In genomic region chr15:25171856-25172687, GRCh38 we compare ENCODE assay signal across 14 cellular contexts.
DNase-seq lines count a peak whose midpoint lies in the region; ATAC-seq and TF ChIP-seq lines count a peak whose summit lies in the region.
"Had no signal": no experiment of that assay in that cellular context is flagged by ENCODE, and none has a peak within 500 bp of the region (broad histone marks: within the 10 kb centered on the region; RNA-seq: fewer than 3 reads in every experiment).

No MANE protein-coding gene starts in this region.

- H3K4me1 ChIP-seq in esophagus muscularis mucosa, result no peaks in the 10 kb centered on the region
- H3K4me1 ChIP-seq in uterus, result no peaks in the 10 kb centered on the region
- H3K4me1 ChIP-seq: heart right ventricle had no signal

- TF ChIP-seq CTCF in esophagus muscularis mucosa (IDR thresholded peaks at IDR 0.05) (no peak), uterus (IDR thresholded peaks at IDR 0.05) (no peak)

- H3K27me3 ChIP-seq in esophagus muscularis mucosa (no peaks in the 10 kb centered on the region), uterus (no peaks in the 10 kb centered on the region)
- H3K27me3 ChIP-seq: heart right ventricle had no signal

- H3K9me3 ChIP-seq in esophagus muscularis mucosa (peaks cover 0 to 62% (median 39%) of the 10 kb centered on the region in 4 donors), uterus (peaks cover 0 to 14% of the 10 kb centered on the region in 2 donors)

- DNase-seq in stimulated activated CD4-positive, alpha-beta T cell treated with anti-CD3 and anti-CD28 coated beads, Interleukin-4, amount 100 ng/mL, for 24 hours, result peak; percentile 1
- no peak for DNase-seq in stimulated activated CD4-positive, alpha-beta T cell treated with anti-CD3 and anti-CD28 coated beads, Interleukin-4, amount 100 ng/mL, for 4 hours
- DNase-seq in esophagus muscularis mucosa (ENCODE audit: extremely low spot score) (peak; percentile 86), mesenteric fat pad (ENCODE audit: low spot score) (peak; percentile 82), uterus (peak; percentile 6 to 11), HUDEP-2 (lab: John Stamatoyannopoulos, UW; ENCODE audit: unreplicated experiment in 76 of 76) (no peak)
- DNase-seq: Calu3, NCI-H1105 treated with DMSO at 0.1 percent for 48 hours, NCI-H2171, NCI-H82 had no signal

- no peak for TF ChIP-seq EP300 in esophagus muscularis mucosa (IDR thresholded peaks at IDR 0.05)

- 96% methylated on average over 6 of the region's 9 CpGs for WGBS in esophagus muscularis mucosa

- ATAC-seq in HG03108 (IDR thresholded peaks at IDR 0.05; ENCODE audit: unreplicated experiment), result no peak
- ATAC-seq in GM21367 (IDR thresholded peaks at IDR 0.05; ENCODE audit: unreplicated experiment), result no peak

- TF ChIP-seq POLR2A in esophagus muscularis mucosa (IDR thresholded peaks at IDR 0.05; ENCODE audit: low read depth) (no peak), uterus (IDR thresholded peaks at IDR 0.05) (no peak)

- H3K27ac ChIP-seq in esophagus muscularis mucosa (replicated peaks in 1 of 4) (no peak overlapping the region), uterus (no peak overlapping the region)
- H3K27ac ChIP-seq: heart right ventricle, HL-60 had no signal

- no peaks in the 10 kb centered on the region for H3K36me3 ChIP-seq in esophagus muscularis mucosa
- H3K36me3 ChIP-seq in uterus, result no peaks in the 10 kb centered on the region
- H3K36me3 ChIP-seq: heart right ventricle had no signal

- intact Hi-C loops in esophagus muscularis mucosa (cut with DNase I) (no loop called here), uterus (cut with DNase I; ENCODE audit: low total_unique reads) (no loop called here)

- H3K4me3 ChIP-seq in esophagus muscularis mucosa, result no peak overlapping the region
- no peak overlapping the region for H3K4me3 ChIP-seq in uterus
- H3K4me3 ChIP-seq: heart right ventricle had no signal

Comparison
In these comparisons a context has a peak if more than half of its experiments do, and no peak if none do; other contexts are left out.
1. DNase-seq: peak in stimulated activated CD4-positive, alpha-beta T cell treated with anti-CD3 and anti-CD28 coated beads, Interleukin-4, amount 100 ng/mL, for 24 hours (single experiment), esophagus muscularis mucosa (single experiment), mesenteric fat pad (single experiment) and uterus (2 of 2); none in stimulated activated CD4-positive, alpha-beta T cell treated with anti-CD3 and anti-CD28 coated beads, Interleukin-4, amount 100 ng/mL, for 4 hours (0 of 2) and HUDEP-2 (0 of 76).